In genomic region chr18:10259934-10260333, GRCh38 we compare ENCODE assay signal across 15 cellular contexts.
DNase-seq lines count a peak whose midpoint lies in the region; ATAC-seq and TF ChIP-seq lines count a peak whose summit lies in the region.
"Had no signal": no experiment of that assay in that cellular context is flagged by ENCODE, and none has a peak within 500 bp of the region (broad histone marks: within the 10 kb centered on the region; RNA-seq: fewer than 3 reads in every experiment).

No MANE protein-coding gene starts in this region.

- TF ChIP-seq POLR2A in IMR-90 (IDR thresholded peaks at IDR 0.05; ENCODE audit: low read depth, low read length): no peak

- no peak overlapping the region for H2BK120ac ChIP-seq in IMR-90 (ENCODE audit: low read depth, low read length)

- no peak overlapping the region for H2AFZ ChIP-seq in IMR-90 (replicated peaks; ENCODE audit: low read length, poor library complexity)

- no peak overlapping the region for H3K9ac ChIP-seq in IMR-90 (ENCODE audit: low read depth, low read length)

- H3K4me3 ChIP-seq in IMR-90 (ENCODE audit: insufficient read depth, low read depth, low read length) (no peak overlapping the region), astrocyte of the spinal cord (ENCODE audit: low read depth, low read length) (no peak overlapping the region), foreskin fibroblast (ENCODE audit: low read depth in 1 of 2, low read length in 2 of 2) (no peak overlapping the region)
- no peak overlapping the region for H3K4me3 ChIP-seq in naive thymus-derived CD4-positive, alpha-beta T cell (ENCODE audit: low read length)

- CTCF ChIA-PET in IMR-90 (lab: Yijun Ruan, JAX): no interaction called here
- CTCF ChIA-PET in naive thymus-derived CD4-positive, alpha-beta T cell (lab: Charles Lee): no interaction called here

- no peak overlapping the region for H3K14ac ChIP-seq in IMR-90 (replicated peaks; ENCODE audit: low read depth, low read length)

- H3K4me1 ChIP-seq in IMR-90 (ENCODE audit: control insufficient read depth, insufficient read depth, low read length): no peaks in the 10 kb centered on the region
- no peaks in the 10 kb centered on the region for H3K4me1 ChIP-seq in naive thymus-derived CD4-positive, alpha-beta T cell (ENCODE audit: control insufficient read depth in 2 of 2, insufficient read depth in 2 of 2, low read length in 2 of 2)

- H3K9me3 Mint-ChIP-seq in CD14-positive monocyte: peaks cover 0 to 12% (median 0%) of the 10 kb centered on the region in 7 donors
- H3K9me3 Mint-ChIP-seq in naive thymus-derived CD4-positive, alpha-beta T cell: peaks cover 0 to 4% (median 0%) of the 10 kb centered on the region in 11 donors
- H3K9me3 Mint-ChIP-seq: HFFc6 had no signal

- H3K27me3 ChIP-seq in IMR-90 (ENCODE audit: control insufficient read depth, insufficient read depth, low read length): 0 out of 2 replicates have a peak, but pooled peaks cover 2% of the 10 kb centered on the region
- H3K27me3 ChIP-seq in naive thymus-derived CD4-positive, alpha-beta T cell (ENCODE audit: control insufficient read depth in 2 of 2, insufficient read depth in 2 of 2, low read length in 2 of 2): no peaks in the 10 kb centered on the region

- no peak overlapping the region for H2AK5ac ChIP-seq in IMR-90 (ENCODE audit: low read depth, low read length)

- peaks cover 0 to 5% (median 3%) of the 10 kb centered on the region in 3 donors for H3K27me3 Mint-ChIP-seq in CD14-positive monocyte (ENCODE audit: low read depth in 3 of 3)
- H3K27me3 Mint-ChIP-seq in naive thymus-derived CD4-positive, alpha-beta T cell: peaks cover 0 to 8% (median 0%) of the 10 kb centered on the region in 5 donors

- H2AK9ac ChIP-seq in IMR-90 (replicated peaks; ENCODE audit: low read depth, low read length, poor library complexity): no peak overlapping the region

- H3K4me2 ChIP-seq in IMR-90 (ENCODE audit: low read depth, low read length): no peak overlapping the region

- no peaks in the 10 kb centered on the region for H3K36me3 ChIP-seq in IMR-90 (ENCODE audit: control insufficient read depth, insufficient read depth, low read length)
- no peaks in the 10 kb centered on the region for H3K36me3 ChIP-seq in naive thymus-derived CD4-positive, alpha-beta T cell (ENCODE audit: control insufficient read depth in 2 of 3, insufficient read depth in 3 of 3, low read length in 3 of 3)

- no peak for TF ChIP-seq RAD21 in IMR-90 (IDR thresholded peaks at IDR 0.05; ENCODE audit: low read length)

- no peak overlapping the region for H3K4me3 Mint-ChIP-seq in CD14-positive monocyte
- H3K4me3 Mint-ChIP-seq in naive thymus-derived CD4-positive, alpha-beta T cell: no peak overlapping the region
- H3K4me3 Mint-ChIP-seq: CD8-positive, alpha-beta T cell; HFFc6 had no signal

- intact Hi-C loops in CD14-positive monocyte (cut with micrococcal nuclease): loop anchor here in 1 of 2 donors (2.0 kb wide), 1 partner anchor 45 kb away; no protein-coding TSS in a partner anchor
- intact Hi-C loops in IMR-90 (cut with micrococcal nuclease): no loop called here
- intact Hi-C loops in naive thymus-derived CD4-positive, alpha-beta T cell (cut with micrococcal nuclease): no loop called here

- TF ChIP-seq CTCF in CD14-positive monocyte (IDR thresholded peaks at IDR 0.05): no peak
- TF ChIP-seq CTCF in IMR-90 (conservative IDR thresholded peaks at IDR 0.05; ENCODE audit: low read depth, low read length): no peak
- TF ChIP-seq CTCF in astrocyte of the spinal cord (IDR thresholded peaks at IDR 0.05; ENCODE audit: low read depth, low read length): no peak
- no peak for TF ChIP-seq CTCF in foreskin fibroblast (IDR thresholded peaks at IDR 0.05; ENCODE audit: low read depth, low read length)

- H4K91ac ChIP-seq in IMR-90 (ENCODE audit: insufficient read depth, low read depth, low read length): no peak overlapping the region

- no peaks in the 10 kb centered on the region for H3K9me1 ChIP-seq in IMR-90 (ENCODE audit: insufficient read depth, low read length)

- no peak overlapping the region for H3K18ac ChIP-seq in IMR-90 (ENCODE audit: low read depth, low read length)

- no peak for ATAC-seq in IMR-90 (ENCODE audit: low read depth)
- ATAC-seq in HG03571 (IDR thresholded peaks at IDR 0.05; ENCODE audit: unreplicated experiment): no peak
- no peak for ATAC-seq in naive thymus-derived CD4-positive, alpha-beta T cell
- ATAC-seq: CD8-positive, alpha-beta T cell; HepG2; Panc1 had no signal

- no peak overlapping the region for H4K5ac ChIP-seq in IMR-90 (ENCODE audit: low read depth, low read length)

- H3K9me3 ChIP-seq in IMR-90 (ENCODE audit: control insufficient read depth, insufficient read depth, low read length): peaks cover 7% of the 10 kb centered on the region
- no peaks in the 10 kb centered on the region for H3K9me3 ChIP-seq in naive thymus-derived CD4-positive, alpha-beta T cell (ENCODE audit: control insufficient read depth in 2 of 3, low read length in 3 of 3)

- H3K4me1 Mint-ChIP-seq in CD14-positive monocyte: peaks cover 43% of the 10 kb centered on the region
- peaks cover 0 to 5% (median 0%) of the 10 kb centered on the region in 7 donors for H3K4me1 Mint-ChIP-seq in naive thymus-derived CD4-positive, alpha-beta T cell

- dilution Hi-C loops in IMR-90 (cut with HindIII; ENCODE audit: low sequenced_read_pairs, unreplicated experiment): no loop called here

- H2BK15ac ChIP-seq in IMR-90 (ENCODE audit: low read depth, low read length): no peak overlapping the region

- H2BK5ac ChIP-seq in IMR-90 (ENCODE audit: low read depth, low read length, poor library complexity, severe bottlenecking): no peak overlapping the region

- H3K36me3 Mint-ChIP-seq in CD14-positive monocyte: peaks cover 5 to 13% of the 10 kb centered on the region in 2 donors
- H3K36me3 Mint-ChIP-seq in naive thymus-derived CD4-positive, alpha-beta T cell: no peaks in the 10 kb centered on the region
- H3K36me3 Mint-ChIP-seq: CD8-positive, alpha-beta T cell had no signal

- POLR2A ChIA-PET in IMR-90 (lab: Charles Lee; ENCODE audit: unreplicated experiment): no interaction called here
- POLR2A ChIA-PET in naive thymus-derived CD4-positive, alpha-beta T cell (lab: Charles Lee): no interaction called here

- H3K79me1 ChIP-seq in IMR-90 (ENCODE audit: low read depth in 1 of 2, low read length in 2 of 2): no peaks in the 10 kb centered on the region

- H2BK20ac ChIP-seq in IMR-90 (ENCODE audit: low read depth, low read length): no peak overlapping the region

- H3K27ac Mint-ChIP-seq in CD14-positive monocyte: peak overlapping the region in 6 of 7 donors; percentile 21 to 81 (median 53)
- no peak overlapping the region for H3K27ac Mint-ChIP-seq in naive thymus-derived CD4-positive, alpha-beta T cell
- H3K27ac Mint-ChIP-seq: CD8-positive, alpha-beta T cell; HFFc6 had no signal

- no peak overlapping the region for H3K56ac ChIP-seq in IMR-90 (ENCODE audit: extremely low read depth, insufficient read depth, low read length)

- H3K4ac ChIP-seq in IMR-90 (ENCODE audit: low read depth, low read length): no peak overlapping the region

- no peak overlapping the region for H3K27ac ChIP-seq in IMR-90 (ENCODE audit: insufficient read depth, low read length)
- no peak overlapping the region for H3K27ac ChIP-seq in naive thymus-derived CD4-positive, alpha-beta T cell (ENCODE audit: low read depth, low read length)

- no CpG with 5 or more reads among the region's 3 CpGs for WGBS in IMR-90 (ENCODE audit: extremely low coverage in 2 of 2, insufficient read length in 1 of 2), 2 experiments

- no peak overlapping the region for H3K23ac ChIP-seq in IMR-90 (ENCODE audit: low read depth, low read length)

- no peaks in the 10 kb centered on the region for H4K20me1 ChIP-seq in IMR-90 (ENCODE audit: insufficient read depth, low read length)

- in situ Hi-C loops in IMR-90 (cut with MboI; ENCODE audit: low sequenced_read_pairs): no loop called here
- in situ Hi-C loops in astrocyte of the spinal cord (cut with HindIII; ENCODE audit: low sequenced_read_pairs): no loop called here

- DNase-seq in CD14-positive monocyte (ENCODE audit: low spot score) (no peak), IMR-90 (peak; percentile 10), astrocyte of the spinal cord (ENCODE audit: low read depth, low spot score) (peak; percentile 7), foreskin fibroblast (peak; percentile 34 to 61), NCI-H128 (lab: John Stamatoyannopoulos, UW; ENCODE audit: unreplicated experiment) (no peak)
- no peak for DNase-seq in naive thymus-derived CD4-positive, alpha-beta T cell
- DNase-seq: CD8-positive, alpha-beta T cell; HFFc6; Karpas-422; NCI-H1436; NCI-H526; SIG-M5 had no signal

- H4K8ac ChIP-seq in IMR-90 (ENCODE audit: low read depth in 2 of 2, low read length in 2 of 2): no peak overlapping the region

- BruUV-seq in IMR-90 (replicated peaks; lab: Mats Ljungman, UMichigan): no TSS peak

TF ChIP-seq in IMR-90, 13 proteins besides CTCF, POLR2A, EP300 and RAD21 (continues in another document):
- TF ChIP-seq MXI1 (IDR thresholded peaks at IDR 0.05; ENCODE audit: borderline replicate concordance, low read depth, low read length): no peak
- TF ChIP-seq, protein P1, sequence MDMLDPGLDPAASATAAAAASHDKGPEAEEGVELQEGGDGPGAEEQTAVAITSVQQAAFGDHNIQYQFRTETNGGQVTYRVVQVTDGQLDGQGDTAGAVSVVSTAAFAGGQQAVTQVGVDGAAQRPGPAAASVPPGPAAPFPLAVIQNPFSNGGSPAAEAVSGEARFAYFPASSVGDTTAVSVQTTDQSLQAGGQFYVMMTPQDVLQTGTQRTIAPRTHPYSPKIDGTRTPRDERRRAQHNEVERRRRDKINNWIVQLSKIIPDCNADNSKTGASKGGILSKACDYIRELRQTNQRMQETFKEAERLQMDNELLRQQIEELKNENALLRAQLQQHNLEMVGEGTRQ (IDR thresholded peaks at IDR 0.05; ENCODE audit: low read depth, low read length): no peak
- TF ChIP-seq MAZ (IDR thresholded peaks at IDR 0.05; ENCODE audit: borderline replicate concordance, low read depth, low read length): no peak
- no peak for TF ChIP-seq NFE2L2 (IDR thresholded peaks at IDR 0.05; ENCODE audit: low read depth, low read length)
- no peak for TF ChIP-seq BHLHE40 (IDR thresholded peaks at IDR 0.05; ENCODE audit: low read depth, low read length)
- TF ChIP-seq RFX5 (IDR thresholded peaks at IDR 0.05; ENCODE audit: low read depth, low read length): no peak
- TF ChIP-seq CEBPB (IDR thresholded peaks at IDR 0.05; ENCODE audit: low read depth, low read length): no peak
- no peak for TF ChIP-seq SMC3 (IDR thresholded peaks at IDR 0.05; ENCODE audit: low read depth, low read length)
- TF ChIP-seq RCOR1 (IDR thresholded peaks at IDR 0.05; ENCODE audit: insufficient replicate concordance, low read length): no peak
- TF ChIP-seq FOS (IDR thresholded peaks at IDR 0.05; ENCODE audit: low read depth, low read length): no peak
- TF ChIP-seq CHD1 (IDR thresholded peaks at IDR 0.05; ENCODE audit: low read depth, low read length): no peak

Comparison
In these comparisons a context has a peak if more than half of its experiments do, and no peak if none do; other contexts are left out.
1. DNase-seq: peak in IMR-90 (single experiment), astrocyte of the spinal cord (single experiment) and foreskin fibroblast (2 of 2); none in CD14-positive monocyte (single experiment), NCI-H128 (single experiment) and naive thymus-derived CD4-positive, alpha-beta T cell (0 of 9).
2. H3K27ac Mint-ChIP-seq: peak in CD14-positive monocyte (6 of 7); none in naive thymus-derived CD4-positive, alpha-beta T cell (0 of 9).